Comparison of ENCODE assay signal across 9 cellular contexts in genomic region chr3:155080692-155081091, GRCh38. TPM values are rescaled to one million over a fixed set of nuclear protein-coding genes. Genes with fewer than 3 reads are reported as not detected.
DNase-seq lines count a peak whose midpoint lies in the region; ATAC-seq and TF ChIP-seq lines count a peak whose summit lies in the region.
"Had no signal": no experiment of that assay in that cellular context is flagged by ENCODE, and none has a peak within 500 bp of the region (broad histone marks: within the 10 kb centered on the region; RNA-seq: fewer than 3 reads in every experiment).

No MANE protein-coding gene starts in this region.

- H3K4me1 ChIP-seq in KMS-11 (ENCODE audit: low read depth, poor library complexity, severe bottlenecking) (peaks cover 12% of the 10 kb centered on the region), muscle layer of duodenum (ENCODE audit: control insufficient read depth in 1 of 2, insufficient read depth in 2 of 2, low read length in 2 of 2) (peaks cover 0 to 17% of the 10 kb centered on the region in 2 donors)

- H3K9me3 ChIP-seq in AG04450 (ENCODE audit: control insufficient read depth, insufficient read depth, low read length) = no peaks in the 10 kb centered on the region
- no peaks in the 10 kb centered on the region for H3K9me3 ChIP-seq in muscle layer of duodenum (ENCODE audit: control insufficient read depth in 1 of 2, low read length in 2 of 2)

- no peak for ATAC-seq in HG02938 (IDR thresholded peaks at IDR 0.05; ENCODE audit: unreplicated experiment)
- no peak for ATAC-seq in GM19328 (IDR thresholded peaks at IDR 0.05; ENCODE audit: unreplicated experiment)

- peak overlapping the region; percentile 74 for H3K4me2 ChIP-seq in KMS-11

- peak overlapping the region; percentile 12; the same call in 1 of the 2 replicates for H3K9ac ChIP-seq in KMS-11

- CTCF ChIA-PET in AG04450 (lab: Charles Lee) = interaction anchor here (0.8 to 1.5 kb wide), 6 partner anchors 16 to 621 kb away, joined by 3 to 5 read pairs (median 3); no protein-coding TSS in a partner anchor

- H4K20me1 ChIP-seq in KMS-11 (ENCODE audit: insufficient read depth) = no peaks in the 10 kb centered on the region

- H3K27me3 ChIP-seq in AG04450 (ENCODE audit: control insufficient read depth, insufficient read depth, low read length) = no peaks in the 10 kb centered on the region
- H3K27me3 ChIP-seq in KMS-11 (ENCODE audit: insufficient read depth, low read depth) = peaks cover 4% of the 10 kb centered on the region; the same call in 1 of the 2 replicates
- H3K27me3 ChIP-seq in muscle layer of duodenum (ENCODE audit: low read depth, low read length) = no peaks in the 10 kb centered on the region

- no peaks in the 10 kb centered on the region for H3K79me2 ChIP-seq in KMS-11 (ENCODE audit: insufficient read depth, low read depth)

- TF ChIP-seq CTCF in AG04450 (IDR thresholded peaks at IDR 0.05; ENCODE audit: low read depth, low read length) (no peak), KMS-11 (conservative IDR thresholded peaks at IDR 0.05; ENCODE audit: low read depth, low read length) (no peak), coronary artery (IDR thresholded peaks at IDR 0.05) (no peak)

- DNase-seq in AG04450 (ENCODE audit: low read depth, low spot score) (no peak), coronary artery (ENCODE audit: low spot score) (no peak), SW 1271 (lab: John Stamatoyannopoulos, UW) (no peak), NCI-H2227 treated with DMSO at 0.1 percent for 48 hours (lab: John Stamatoyannopoulos, UW) (no peak)
- DNase-seq: DMS79 had no signal

- POLR2A ChIA-PET in AG04450 (lab: Yijun Ruan, JAX) = no interaction called here

- H3K36me3 ChIP-seq in KMS-11 (ENCODE audit: insufficient read depth) (no peaks in the 10 kb centered on the region), muscle layer of duodenum (ENCODE audit: control insufficient read depth in 1 of 2, insufficient read depth in 2 of 2, low read length in 2 of 2) (no peaks in the 10 kb centered on the region)

- H3K27ac ChIP-seq in AG04450 (ENCODE audit: low read depth, low read length) = no peak overlapping the region
- no peak overlapping the region for H3K27ac ChIP-seq in KMS-11
- H3K27ac ChIP-seq in coronary artery = no peak overlapping the region
- H3K27ac ChIP-seq in muscle layer of duodenum (ENCODE audit: low read length) = peak overlapping the region; percentile 34

- H2AFZ ChIP-seq in KMS-11 (ENCODE audit: low read depth) = peak overlapping the region; percentile 77

- peak overlapping the region; percentile 81 for H3K4me3 ChIP-seq in AG04450 (ENCODE audit: low read depth, low read length)
- H3K4me3 ChIP-seq in KMS-11 (IDR thresholded peaks at IDR 0.05; ENCODE audit: insufficient read depth, low read depth, low read length) = peak overlapping the region; percentile 43
- H3K4me3 ChIP-seq in coronary artery = peak overlapping the region; percentile 73
- peak overlapping the region; percentile 40 to 85 for H3K4me3 ChIP-seq in muscle layer of duodenum (ENCODE audit: low read depth in 1 of 2, low read length in 2 of 2)

RNA-seq across cellular contexts. Expression of gene MME, which starts 0.6 kb away (rescaled TPM):
- 51.6 and 61.7 TPM in 2 replicates for polyA plus RNA-seq in AG04450 (2011; rRNA removed)
- 60.4 and 90.5 TPM in 2 replicates for polyA minus RNA-seq in AG04450 (2011; rRNA and poly(A)+ RNA removed)
